Comparison of ENCODE assay signal across 8 cellular contexts in genomic region chr5:65624570-65625555, GRCh38.
DNase-seq lines count a peak whose midpoint lies in the region; ATAC-seq lines count a peak whose summit lies in the region.

Gene SHLD3, plus strand, starts transcription at chr5:65625027. Its CDS starts 4,561 bp downstream, at chr5:65629588.
Gene TRAPPC13, plus strand, starts transcription at chr5:65625027. Its CDS starts 34 bp downstream, at chr5:65625061.

- H3K27ac ChIP-seq in cingulate gyrus (ENCODE audit: low read depth, low read length), result peak within 1 kb of the TSS; percentile 87

- peak; percentile 66 for ATAC-seq in GM19043 (IDR thresholded peaks at IDR 0.05; ENCODE audit: low read depth, unreplicated experiment)
- ATAC-seq in HG03378 (IDR thresholded peaks at IDR 0.05; ENCODE audit: unreplicated experiment), result peak; percentile 77

- peak; percentile 86 to 88 for DNase-seq in AML-193 (lab: John Stamatoyannopoulos, UW)
- DNase-seq in NCI-H446 treated with DMSO at 0.1 percent for 48 hours (lab: John Stamatoyannopoulos, UW), result peak; percentile 89
- peak; percentile 71 for DNase-seq in activated CD4-positive, alpha-beta T cell treated with anti-CD3 and anti-CD28 coated beads for 1 hour
- DNase-seq in kidney tubule cell (ENCODE audit: low spot score), result peak; percentile 91
- peak; percentile 48 to 56 for DNase-seq in stimulated activated CD4-positive, alpha-beta T cell treated with anti-CD3 and anti-CD28 coated beads, Interleukin-1b, Interleukin-23, amount 100 ng/mL, for 1 hour (ENCODE audit: low read depth in 2 of 2)

Comparison
In these comparisons a context has a peak if more than half of its experiments do, and no peak if none do; other contexts are left out.
1. Peak in every context shown above with its lines: DNase-seq, ATAC-seq and H3K27ac ChIP-seq.